ENCODE assay signal across 1 cellular context in the genomic region with DNA sequence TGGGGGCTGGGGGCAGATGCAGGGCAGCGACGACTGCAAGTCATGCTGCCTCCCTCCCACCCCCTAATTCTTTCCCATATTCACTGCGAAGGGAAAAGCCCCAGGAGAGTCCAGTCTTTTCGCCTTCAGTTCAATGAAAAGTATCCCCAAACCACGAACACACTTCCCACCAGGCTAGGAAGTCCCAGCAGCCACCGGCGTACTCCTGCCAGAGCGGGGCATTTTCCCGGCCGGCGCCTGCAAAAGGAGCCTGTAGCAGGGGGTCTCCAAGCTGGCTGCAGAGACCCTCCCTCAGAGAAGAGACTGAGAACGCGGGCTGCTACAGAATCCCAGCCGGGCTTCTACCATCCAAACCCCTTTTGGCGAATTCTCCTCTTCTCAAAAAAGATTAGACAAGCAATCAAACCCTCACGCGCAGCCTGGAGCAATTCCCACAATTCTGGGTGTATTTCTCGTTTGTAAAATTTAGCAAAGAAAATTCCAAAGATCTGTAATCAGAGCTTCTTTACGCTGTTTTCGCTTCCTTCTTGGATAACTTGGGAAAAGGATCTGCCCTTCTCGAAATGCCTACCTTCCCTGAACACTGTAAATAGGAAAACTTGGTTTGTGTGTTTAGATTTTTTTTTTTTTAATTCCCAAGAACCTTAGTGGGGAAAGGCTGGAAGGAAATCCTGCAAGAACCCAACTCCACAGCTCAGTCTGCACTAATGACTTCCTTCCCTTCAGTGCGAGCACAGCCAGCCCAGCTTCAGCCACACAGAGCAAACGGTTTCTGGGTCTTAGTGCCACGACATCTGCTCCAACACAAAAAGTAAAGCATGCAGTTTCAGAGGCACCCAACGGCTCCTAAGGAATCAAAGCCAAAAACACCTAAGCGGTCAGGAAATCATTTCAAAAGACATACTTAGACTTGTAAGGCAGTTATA.
TF ChIP-seq lines count a peak whose summit lies in the region.

No MANE protein-coding gene starts in this region.

TF ChIP-seq in HEK293, 187 proteins besides CTCF, POLR2A, EP300 and RAD21 (continued from another document):
- TF ChIP-seq ZNF560 (tag by site-specific recombination; IDR thresholded peaks at IDR 0.05; ENCODE audit: borderline replicate concordance): no peak
- no peak for TF ChIP-seq ZNF776 (tag by site-specific recombination; IDR thresholded peaks at IDR 0.05; ENCODE audit: borderline replicate concordance)
- TF ChIP-seq ZBTB1 (tag by site-specific recombination; IDR thresholded peaks at IDR 0.05): no peak
- no peak for TF ChIP-seq SALL2 (tag by site-specific recombination; IDR thresholded peaks at IDR 0.05; ENCODE audit: borderline replicate concordance)
- no peak for TF ChIP-seq ZNF292 (tag by site-specific recombination; IDR thresholded peaks at IDR 0.05; ENCODE audit: borderline replicate concordance, low read depth)
- no peak for TF ChIP-seq KLF16 (tag by site-specific recombination; IDR thresholded peaks at IDR 0.05)
- TF ChIP-seq ZNF341 (tag by site-specific recombination; IDR thresholded peaks at IDR 0.05; ENCODE audit: low read depth): peak; percentile 33; the same call in 1 of the 2 replicates
